Comparison of ENCODE assay signal across 18 cellular contexts in the genomic region with DNA sequence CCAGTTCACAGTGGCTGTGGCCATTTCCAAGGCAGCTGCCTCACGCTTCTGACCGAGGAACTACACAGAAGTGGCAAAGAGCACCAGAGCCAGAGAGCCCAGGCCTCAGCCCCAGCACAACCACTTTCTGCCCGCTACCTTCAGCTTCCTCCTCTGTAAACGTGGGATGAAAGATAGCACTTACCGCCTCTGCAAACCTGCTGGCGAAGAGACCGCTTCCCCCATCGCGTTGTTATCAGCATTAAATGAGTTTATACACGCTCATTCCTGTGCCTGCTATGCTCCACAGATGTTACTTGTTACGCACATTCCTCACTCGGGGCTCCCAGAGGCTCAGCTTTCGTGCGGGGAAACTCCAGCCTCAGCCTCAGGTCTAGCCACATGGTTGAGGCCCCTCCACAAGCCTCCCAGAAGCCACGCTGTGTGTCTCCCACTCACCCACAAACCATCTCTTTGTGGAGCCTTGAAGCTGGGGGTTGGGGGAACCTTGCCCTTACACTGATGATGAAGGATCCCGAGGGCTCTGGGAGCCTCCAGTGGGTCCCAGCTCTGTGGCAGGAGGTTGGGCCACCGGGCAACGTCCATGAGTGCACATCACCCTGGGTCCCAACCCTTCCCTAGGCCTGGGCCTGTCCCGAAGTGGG.
A peak's percentile ranks its signal among the peaks of the same experiment; 100 is the strongest.
DNase-seq lines count a peak whose midpoint lies in the region; ATAC-seq, FAIRE-seq and TF ChIP-seq lines count a peak whose summit lies in the region.
"Had no signal": no experiment of that assay in that cellular context is flagged by ENCODE, and none has a peak within 500 bp of the region (broad histone marks: within the 10 kb centered on the region; RNA-seq: fewer than 3 reads in every experiment).

No MANE protein-coding gene starts in this region.

- H3K4ac ChIP-seq in H1 (replicated peaks; ENCODE audit: insufficient read length, low read depth, low read length) (no peak overlapping the region), trophoblast cell (ENCODE audit: low read depth, low read length) (peak overlapping the region; percentile 31)

- CTCF ChIA-PET in activated CD4-positive, alpha-beta T cell treated with anti-CD3 and anti-CD28 coated beads for 36 hours (lab: Charles Lee): interaction anchor here (1.0 kb wide), 1 partner anchor 12 kb away, joined by 3 read pairs; no protein-coding TSS in a partner anchor
- CTCF ChIA-PET in H1 (lab: Charles Lee; ENCODE audit: partially characterized antibody): interaction anchor here (0.9 to 2.0 kb wide), 7 partner anchors 11 to 146 kb away, joined by 3 to 8 read pairs (median 4); no protein-coding TSS in a partner anchor

- no peaks in the 10 kb centered on the region for H3K36me3 Mint-ChIP-seq in activated CD4-positive, alpha-beta T cell treated with anti-CD3 and anti-CD28 coated beads for 36 hours (ENCODE audit: low read depth)
- no peaks in the 10 kb centered on the region for H3K36me3 Mint-ChIP-seq in activated CD4-positive, alpha-beta T cell treated with anti-CD3 and anti-CD28 coated beads, Interleukin-2, amount 10 ng/mL, durations not matched to agents 24 days and 14 days (ENCODE audit: low read depth)
- H3K36me3 Mint-ChIP-seq: naive thymus-derived CD4-positive, alpha-beta T cell; stimulated activated effector memory CD8-positive, alpha-beta T cell treated with anti-CD3 and anti-CD28 coated beads, Interleukin-12 subunit alpha, Interleukin-12 subunit beta, amount 100 ng/mL, for 72 hours had no signal

- TF ChIP-seq RAD21 in H1 (IDR thresholded peaks at IDR 0.05 in 1 of 2, conservative IDR thresholded peaks at IDR 0.05 in 1 of 2; ENCODE audit: low read depth in 2 of 2, low read length in 2 of 2): no peak

- H3K9me3 Mint-ChIP-seq in activated CD4-positive, alpha-beta T cell treated with anti-CD3 and anti-CD28 coated beads for 36 hours (ENCODE audit: low read depth): no peaks in the 10 kb centered on the region
- H3K9me3 Mint-ChIP-seq in activated CD4-positive, alpha-beta T cell treated with anti-CD3 and anti-CD28 coated beads, Interleukin-2, amount 10 ng/mL, durations not matched to agents 24 days and 14 days: no peaks in the 10 kb centered on the region
- H3K9me3 Mint-ChIP-seq: naive thymus-derived CD4-positive, alpha-beta T cell; stimulated activated effector memory CD8-positive, alpha-beta T cell treated with anti-CD3 and anti-CD28 coated beads, Interleukin-12 subunit alpha, Interleukin-12 subunit beta, amount 100 ng/mL, for 72 hours had no signal

- no peak overlapping the region for H4K91ac ChIP-seq in H1 (replicated peaks; ENCODE audit: insufficient read length, low read length)
- H4K91ac ChIP-seq in trophoblast cell (ENCODE audit: low read depth, low read length): peak overlapping the region; percentile 90

- no peaks in the 10 kb centered on the region for H3K27me3 Mint-ChIP-seq in activated CD4-positive, alpha-beta T cell treated with anti-CD3 and anti-CD28 coated beads for 36 hours
- H3K27me3 Mint-ChIP-seq in activated CD4-positive, alpha-beta T cell treated with anti-CD3 and anti-CD28 coated beads, Interleukin-2, amount 10 ng/mL, durations not matched to agents 24 days and 14 days: no peaks in the 10 kb centered on the region

- H3K18ac ChIP-seq in H1 (ENCODE audit: extremely low read depth, low read length) (no peak overlapping the region; the same call in 1 of the 2 replicates), trophoblast cell (ENCODE audit: low read length) (peak overlapping the region; percentile 73)

- H3K4me1 ChIP-seq in NT2/D1 (ENCODE audit: insufficient read depth, insufficient read length) (peaks cover 26% of the 10 kb centered on the region), H1 (replicated peaks in 1 of 4; ENCODE audit: control insufficient read depth in 3 of 4, insufficient read depth in 4 of 4, low read length in 3 of 4) (peaks cover 0 to 11% (median 8%) of the 10 kb centered on the region in 4 experiments; a peak in 6 of 7 replicates), trophoblast cell (ENCODE audit: control insufficient read depth in 1 of 2, insufficient read depth in 2 of 2, low read length in 2 of 2) (peaks cover 33 to 42% of the 10 kb centered on the region in 2 experiments)

- no peak for TF ChIP-seq EP300 in H1 (IDR thresholded peaks at IDR 0.05; ENCODE audit: borderline replicate concordance in 1 of 2, low read depth in 2 of 2, low read length in 2 of 2)

- H3K56ac ChIP-seq in H1 (replicated peaks; ENCODE audit: insufficient read length, low read depth, low read length): no peak overlapping the region

- TF ChIP-seq CTCF in H1 (IDR thresholded peaks at IDR 0.05; ENCODE audit: control extremely low read depth in 1 of 3, insufficient read depth in 1 of 3, low read depth in 1 of 3, low read length in 3 of 3): no peak

- DNase-seq in activated CD4-positive, alpha-beta T cell treated with anti-CD3 and anti-CD28 coated beads for 36 hours: peak; percentile 3
- no peak for DNase-seq in activated CD4-positive, alpha-beta T cell treated with anti-CD3 and anti-CD28 coated beads, Interleukin-2, amount 10 ng/mL, durations not matched to agents 24 days and 14 days
- DNase-seq in NT2/D1 (ENCODE audit: low read depth, low spot score): no peak
- DNase-seq in H1 (ENCODE audit: low read depth in 1 of 2, low spot score in 2 of 2): peak in 1 of 2 experiments; percentile 43
- no peak for DNase-seq in trophoblast cell
- DNase-seq in NCI-H2171 (lab: John Stamatoyannopoulos, UW): no peak
- DNase-seq: 8988T, foreskin fibroblast, left ventricle myocardium inferior, NCI-H2081 treated with DMSO at 0.1 percent for 48 hours, NCI-H526 treated with DMSO at 0.1 percent for 48 hours, PC-3, T1000 had no signal

- H2AK5ac ChIP-seq in H1 (ENCODE audit: low read depth, low read length) (no peak overlapping the region), trophoblast cell (ENCODE audit: low read length) (peak overlapping the region; percentile 75)

- no peaks in the 10 kb centered on the region for H3K4me1 Mint-ChIP-seq in activated CD4-positive, alpha-beta T cell treated with anti-CD3 and anti-CD28 coated beads for 36 hours
- H3K4me1 Mint-ChIP-seq in activated CD4-positive, alpha-beta T cell treated with anti-CD3 and anti-CD28 coated beads, Interleukin-2, amount 10 ng/mL, durations not matched to agents 24 days and 14 days: no peaks in the 10 kb centered on the region
- H3K4me1 Mint-ChIP-seq: naive thymus-derived CD4-positive, alpha-beta T cell; stimulated activated effector memory CD8-positive, alpha-beta T cell treated with anti-CD3 and anti-CD28 coated beads, Interleukin-12 subunit alpha, Interleukin-12 subunit beta, amount 100 ng/mL, for 72 hours had no signal

- H2BK20ac ChIP-seq in H1 (ENCODE audit: low read length): peak overlapping the region; percentile 1; the same call in 1 of the 2 replicates

- H3K79me1 ChIP-seq in H1 (ENCODE audit: low read depth, low read length) (no peaks in the 10 kb centered on the region), trophoblast cell (ENCODE audit: low read length) (peaks cover 51% of the 10 kb centered on the region)

- POLR2A ChIA-PET in activated CD4-positive, alpha-beta T cell treated with anti-CD3 and anti-CD28 coated beads for 36 hours (lab: Charles Lee): no interaction called here
- POLR2A ChIA-PET in H1 (lab: Charles Lee; ENCODE audit: partially characterized antibody): interaction anchor here (0.7 kb wide), 1 partner anchor 14 kb away, joined by 3 read pairs; no protein-coding TSS in a partner anchor

- H4K8ac ChIP-seq in H1 (ENCODE audit: extremely low read depth, insufficient read depth, low read length) (0 out of 2 replicates have a peak overlapping the region, but pooled peaks have one; percentile 3), trophoblast cell (ENCODE audit: low read depth, low read length) (peak overlapping the region; percentile 77)

- H3K23ac ChIP-seq in H1 (ENCODE audit: insufficient read length): no peak overlapping the region
- H3K23ac ChIP-seq in trophoblast cell (ENCODE audit: low read length): no peak overlapping the region

- no peak for TF ChIP-seq POLR2A in H1 (IDR thresholded peaks at IDR 0.05; ENCODE audit: control extremely low read depth in 1 of 2, low read depth in 2 of 2, low read length in 2 of 2)

- no peak overlapping the region for H3K4me3 Mint-ChIP-seq in activated CD4-positive, alpha-beta T cell treated with anti-CD3 and anti-CD28 coated beads for 36 hours
- no peak overlapping the region for H3K4me3 Mint-ChIP-seq in activated CD4-positive, alpha-beta T cell treated with anti-CD3 and anti-CD28 coated beads, Interleukin-2, amount 10 ng/mL, durations not matched to agents 24 days and 14 days
- H3K4me3 Mint-ChIP-seq: naive thymus-derived CD4-positive, alpha-beta T cell; stimulated activated effector memory CD8-positive, alpha-beta T cell treated with anti-CD3 and anti-CD28 coated beads, Interleukin-12 subunit alpha, Interleukin-12 subunit beta, amount 100 ng/mL, for 72 hours had no signal

- no peak overlapping the region for H4K5ac ChIP-seq in H1 (ENCODE audit: insufficient read length, low read depth, low read length)

- H3K9me3 ChIP-seq in NT2/D1 (ENCODE audit: insufficient read depth, low read length) (no peaks in the 10 kb centered on the region), H1 (ENCODE audit: insufficient read depth in 2 of 2, low read depth in 1 of 2, low read length in 1 of 2) (no peaks in the 10 kb centered on the region), trophoblast cell (ENCODE audit: insufficient read depth, low read depth, low read length) (no peaks in the 10 kb centered on the region)
- H3K9me3 ChIP-seq: tibial artery had no signal

- H2BK120ac ChIP-seq in H1 (replicated peaks; ENCODE audit: low read depth, low read length) (no peak overlapping the region), trophoblast cell (ENCODE audit: insufficient read depth, low read length, poor library complexity) (peak overlapping the region; percentile 82)

- H2BK15ac ChIP-seq in H1 (ENCODE audit: low read length): 0 out of 2 replicates have a peak overlapping the region, but pooled peaks have one; percentile 29

- H3K23me2 ChIP-seq in H1 (ENCODE audit: low read depth, low read length): no peaks in the 10 kb centered on the region

- no peak for FAIRE-seq in H1 (lab: Jason Lieb, UNC)

- no peaks in the 10 kb centered on the region for H3K27me3 ChIP-seq in NT2/D1 (ENCODE audit: insufficient read depth, insufficient read length)
- H3K27me3 ChIP-seq in H1 (replicated peaks in 1 of 4; ENCODE audit: control insufficient read depth in 3 of 4, extremely low read depth in 1 of 4, insufficient read depth in 3 of 4, low read length in 3 of 4): no peaks in the 10 kb centered on the region; a peak in 1 of 7 replicates
- no peaks in the 10 kb centered on the region for H3K27me3 ChIP-seq in trophoblast cell (ENCODE audit: insufficient read depth, low read length)
- H3K27me3 ChIP-seq: tibial artery had no signal

- peak overlapping the region; percentile 3 for H3K9ac ChIP-seq in NT2/D1 (ENCODE audit: insufficient read length, low read depth)
- H3K9ac ChIP-seq in H1 (replicated peaks in 1 of 4; ENCODE audit: extremely low read depth in 1 of 4, low read depth in 3 of 4, low read length in 3 of 4): no peak overlapping the region
- no peak overlapping the region for H3K9ac ChIP-seq in trophoblast cell (ENCODE audit: low read length)

- 88% methylated on average over 19 of the region's 19 CpGs; no CpG with 5 or more reads in 1 of the 2 experiments for WGBS in H1 (ENCODE audit: extremely low coverage in 1 of 2, insufficient coverage in 1 of 2, insufficient read length in 1 of 2, insufficient replicate concordance in 2 of 2, low coverage in 1 of 2, low lambda C conversion rate in 2 of 2, missing lambda C conversion rate in 1 of 2), 2 experiments
- WGBS in trophoblast cell (ENCODE audit: extremely low coverage, insufficient coverage, insufficient read length): no CpG with 5 or more reads among the region's 19 CpGs

- H3K36me3 ChIP-seq in NT2/D1 (ENCODE audit: insufficient read depth, insufficient read length, low read length) (no peaks in the 10 kb centered on the region), H1 (ENCODE audit: control insufficient read depth in 2 of 4, insufficient read depth in 4 of 4, low read length in 3 of 4) (no peaks in the 10 kb centered on the region), trophoblast cell (ENCODE audit: control insufficient read depth in 1 of 2, insufficient read depth in 2 of 2, low read length in 2 of 2) (no peaks in the 10 kb centered on the region)
- H3K36me3 ChIP-seq: left ventricle myocardium inferior, tibial artery had no signal

- H3K4me3 ChIP-seq in NT2/D1 (ENCODE audit: insufficient read length, low read depth) (no peak overlapping the region), H1 (ENCODE audit: extremely low read depth in 1 of 4, insufficient read depth in 2 of 4, low read depth in 3 of 4, low read length in 4 of 4) (no peak overlapping the region), trophoblast cell (ENCODE audit: low read depth, low read length) (no peak overlapping the region)
- H3K4me3 ChIP-seq: left ventricle myocardium inferior, tibial artery had no signal

- H3K27ac ChIP-seq in H1 (ENCODE audit: low read depth, low read length) (no peak overlapping the region), trophoblast cell (ENCODE audit: low read depth, low read length) (no peak overlapping the region)
- H3K27ac ChIP-seq: left ventricle myocardium inferior had no signal

- intact Hi-C loops in activated CD4-positive, alpha-beta T cell treated with anti-CD3 and anti-CD28 coated beads for 36 hours (cut with DNase I, micrococcal nuclease): no loop called here
- intact Hi-C loops in activated CD4-positive, alpha-beta T cell treated with anti-CD3 and anti-CD28 coated beads, Interleukin-2, amount 10 ng/mL, durations not matched to agents 24 days and 14 days (cut with micrococcal nuclease): no loop called here

- no peaks in the 10 kb centered on the region for H4K20me1 ChIP-seq in H1 (replicated peaks in 1 of 2; ENCODE audit: control insufficient read depth in 1 of 2, insufficient read depth in 2 of 2, low read length in 2 of 2)

- no peaks in the 10 kb centered on the region for H3K79me2 ChIP-seq in H1 (ENCODE audit: control insufficient read depth in 1 of 2, insufficient read depth in 2 of 2, low read length in 2 of 2)
- peaks cover 18% of the 10 kb centered on the region for H3K79me2 ChIP-seq in trophoblast cell (ENCODE audit: control insufficient read depth, insufficient read depth, low read length, poor library complexity)

- H2BK5ac ChIP-seq in H1 (ENCODE audit: low read depth, low read length) (peak overlapping the region; percentile 52), trophoblast cell (ENCODE audit: low read depth, low read length, poor library complexity) (peak overlapping the region; percentile 64)

- no peak overlapping the region for H3K27ac Mint-ChIP-seq in activated CD4-positive, alpha-beta T cell treated with anti-CD3 and anti-CD28 coated beads for 36 hours
- no peak overlapping the region for H3K27ac Mint-ChIP-seq in activated CD4-positive, alpha-beta T cell treated with anti-CD3 and anti-CD28 coated beads, Interleukin-2, amount 10 ng/mL, durations not matched to agents 24 days and 14 days
- H3K27ac Mint-ChIP-seq: stimulated activated effector memory CD8-positive, alpha-beta T cell treated with anti-CD3 and anti-CD28 coated beads, Interleukin-12 subunit alpha, Interleukin-12 subunit beta, amount 100 ng/mL, for 72 hours had no signal

- no peak overlapping the region for H4K12ac ChIP-seq in trophoblast cell (ENCODE audit: low read depth, low read length)

- ATAC-seq in activated CD4-positive, alpha-beta T cell treated with anti-CD3 and anti-CD28 coated beads for 36 hours: no peak
- ATAC-seq in GM18907 (IDR thresholded peaks at IDR 0.05; ENCODE audit: unreplicated experiment): no peak
- ATAC-seq in HG02973 (IDR thresholded peaks at IDR 0.05; ENCODE audit: unreplicated experiment): no peak
- ATAC-seq: naive thymus-derived CD4-positive, alpha-beta T cell; PC-3; stimulated activated effector memory CD8-positive, alpha-beta T cell treated with anti-CD3 and anti-CD28 coated beads, Interleukin-12 subunit alpha, Interleukin-12 subunit beta, amount 100 ng/mL, for 72 hours had no signal

- H2AFZ ChIP-seq in H1 (ENCODE audit: low read length) (no peak overlapping the region), trophoblast cell (ENCODE audit: insufficient read depth, low read length, poor library complexity) (peak overlapping the region; percentile 39)

- H3K14ac ChIP-seq in H1 (ENCODE audit: insufficient read length) (no peak overlapping the region), trophoblast cell (ENCODE audit: low read length) (peak overlapping the region; percentile 85)

- H3K4me2 ChIP-seq in H1 (ENCODE audit: insufficient read depth in 1 of 2, low read depth in 2 of 2, low read length in 2 of 2): no peak overlapping the region
- H3K4me2 ChIP-seq in trophoblast cell (ENCODE audit: low read length): no peak overlapping the region

- 0 out of 2 replicates have a peak overlapping the region, but pooled peaks have one; percentile 6 for H2BK12ac ChIP-seq in H1 (ENCODE audit: low read depth, low read length)
- peak overlapping the region; percentile 99 for H2BK12ac ChIP-seq in trophoblast cell (ENCODE audit: low read length)
